ENCODE assay signal across 13 cellular contexts in genomic region chr20:62644802-62645496, GRCh38. TPM values are rescaled to one million over a fixed set of nuclear protein-coding genes. Genes with fewer than 3 reads are reported as not detected.
DNase-seq lines count a peak whose midpoint lies in the region; ATAC-seq and TF ChIP-seq lines count a peak whose summit lies in the region.
"Had no signal": no experiment of that assay in that cellular context is flagged by ENCODE, and none has a peak within 500 bp of the region (broad histone marks: within the 10 kb centered on the region; RNA-seq: fewer than 3 reads in every experiment).

No MANE protein-coding gene starts in this region.

- TF ChIP-seq POLR2A in vagina (IDR thresholded peaks at IDR 0.05) = no peak

- TF ChIP-seq CTCF in left ventricle myocardium inferior (IDR thresholded peaks at IDR 0.05; ENCODE audit: borderline replicate concordance) (no peak), kidney epithelial cell (IDR thresholded peaks at IDR 0.05; ENCODE audit: insufficient read depth, low read length, poor library complexity, severe bottlenecking) (no peak), vagina (IDR thresholded peaks at IDR 0.05) (no peak)

- ATAC-seq in left cardiac atrium (no peak), GM19023 (IDR thresholded peaks at IDR 0.05; ENCODE audit: unreplicated experiment) (no peak), GM21526 (IDR thresholded peaks at IDR 0.05; ENCODE audit: low FRiP score, unreplicated experiment) (no peak)
- ATAC-seq: CD8-positive, alpha-beta T cell had no signal

- peak overlapping the region; percentile 81 for H3K4me3 ChIP-seq in left ventricle myocardium inferior
- H3K4me3 ChIP-seq in kidney epithelial cell (ENCODE audit: low read depth, low read length) = peak overlapping the region; percentile 4
- peak overlapping the region; percentile 4 to 54 for H3K4me3 ChIP-seq in vagina

- H3K4me1 ChIP-seq in left ventricle myocardium inferior (peaks cover 89% of the 10 kb centered on the region), vagina (peaks cover 62% of the 10 kb centered on the region)

- no peak for DNase-seq in left ventricle myocardium inferior
- no peak for DNase-seq in left cardiac atrium
- DNase-seq in UCSD-AML1 (lab: John Stamatoyannopoulos, UW; ENCODE audit: unreplicated experiment) = peak; percentile 32
- DNase-seq in kidney epithelial cell (ENCODE audit: low read depth) = no peak
- DNase-seq in vagina (ENCODE audit: extremely low spot score in 2 of 2) = no peak
- DNase-seq in stimulated activated naive CD4-positive, alpha-beta T cell treated with Interleukin-2 at 50 U/mL for 16 hours (lab: John Stamatoyannopoulos, UW) = no peak
- DNase-seq: CD8-positive, alpha-beta T cell; foreskin fibroblast; midbrain; NCI-H2171 treated with DMSO at 0.1 percent for 48 hours had no signal

- no peaks in the 10 kb centered on the region for H3K9me3 ChIP-seq in left ventricle myocardium inferior (replicated peaks)
- no peaks in the 10 kb centered on the region for H3K9me3 ChIP-seq in vagina
- H3K9me3 ChIP-seq: spleen had no signal

- H3K27me3 ChIP-seq in left ventricle myocardium inferior (ENCODE audit: low read depth) = peaks cover 50% of the 10 kb centered on the region
- no peaks in the 10 kb centered on the region for H3K27me3 ChIP-seq in kidney epithelial cell (ENCODE audit: control insufficient read depth, insufficient read depth, low read length)
- H3K27me3 ChIP-seq in vagina = peaks cover 6% of the 10 kb centered on the region

- H3K27ac ChIP-seq in left ventricle myocardium inferior (replicated peaks) (peak overlapping the region; percentile 86), vagina (peak overlapping the region; percentile 70)

- H3K36me3 ChIP-seq in left ventricle myocardium inferior (peaks cover 2% of the 10 kb centered on the region), kidney epithelial cell (ENCODE audit: control insufficient read depth, insufficient read depth, low read length) (no peaks in the 10 kb centered on the region), vagina (no peaks in the 10 kb centered on the region)

- intact Hi-C loops in left ventricle myocardium inferior (cut with micrococcal nuclease) (no loop called here), left cardiac atrium (cut with DNase I) (no loop called here), vagina (cut with DNase I) (no loop called here)

RNA-seq across cellular contexts. Expression of gene SLCO4A1, which starts 2.6 kb away (rescaled TPM):
- total RNA-seq in left ventricle myocardium inferior = 12.7 TPM
- total RNA-seq in left cardiac atrium = 10 to 100 TPM; 15.1 to 35.5 TPM
- total RNA-seq in kidney epithelial cell = 38.6 and 49.7 TPM in 2 replicates
- total RNA-seq in vagina = 45.9 TPM

Comparison
In these comparisons a context has a peak if more than half of its experiments do, and no peak if none do; other contexts are left out.
1. H3K4me3 ChIP-seq: peak in every context shown above with its lines; median percentile 81 in left ventricle myocardium inferior; 29 in vagina; 4 in kidney epithelial cell.